Comparison of ENCODE assay signal across 17 cellular contexts in the genomic region with DNA sequence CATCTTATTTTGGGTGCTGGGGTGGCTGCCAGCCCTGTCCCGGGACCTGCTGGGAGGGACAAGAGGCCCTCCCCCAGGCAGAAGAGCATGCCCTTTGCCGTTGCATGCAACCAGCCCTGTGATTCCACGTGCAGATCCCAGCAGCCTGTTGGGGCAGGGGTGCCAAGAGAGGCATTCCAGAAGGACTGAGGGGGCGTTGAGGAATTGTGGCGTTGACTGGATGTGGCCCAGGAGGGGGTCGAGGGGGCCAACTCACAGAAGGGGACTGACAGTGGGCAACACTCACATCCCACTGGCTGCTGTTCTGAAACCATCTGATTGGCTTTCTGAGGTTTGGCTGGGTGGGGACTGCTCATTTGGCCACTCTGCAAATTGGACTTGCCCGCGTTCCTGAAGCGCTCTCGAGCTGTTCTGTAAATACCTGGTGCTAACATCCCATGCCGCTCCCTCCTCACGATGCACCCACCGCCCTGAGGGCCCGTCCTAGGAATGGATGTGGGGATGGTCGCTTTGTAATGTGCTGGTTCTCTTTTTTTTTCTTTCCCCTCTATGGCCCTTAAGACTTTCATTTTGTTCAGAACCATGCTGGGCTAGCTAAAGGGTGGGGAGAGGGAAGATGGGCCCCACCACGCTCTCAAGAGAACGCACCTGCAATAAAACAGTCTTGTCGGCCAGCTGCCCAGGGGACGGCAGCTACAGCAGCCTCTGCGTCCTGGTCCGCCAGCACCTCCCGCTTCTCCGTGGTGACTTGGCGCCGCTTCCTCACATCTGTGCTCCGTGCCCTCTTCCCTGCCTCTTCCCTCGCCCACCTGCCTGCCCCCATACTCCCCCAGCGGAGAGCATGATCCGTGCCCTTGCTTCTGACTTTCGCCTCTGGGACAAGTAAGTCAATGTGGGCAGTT. TPM values are rescaled to one million over a fixed set of nuclear protein-coding genes. Genes with fewer than 3 reads are reported as not detected.
DNase-seq lines count a peak whose midpoint lies in the region; TF ChIP-seq lines count a peak whose summit lies in the region.
"Had no signal": no experiment of that assay in that cellular context is flagged by ENCODE, and none has a peak within 500 bp of the region (broad histone marks: within the 10 kb centered on the region; RNA-seq: fewer than 3 reads in every experiment).

No MANE protein-coding gene starts in this region.

- no peak for DNase-seq in activated CD4-positive, alpha-beta T cell treated with anti-CD3 and anti-CD28 coated beads, Interleukin-2, amount 10 ng/mL, durations not matched to agents 7 days and 5 days
- DNase-seq in activated CD4-positive, alpha-beta T cell treated with anti-CD3 and anti-CD28 coated beads, Interleukin-2, amount 50 U/mL, for 4 hours, result no peak
- DNase-seq in endodermal cell (peak; percentile 38), ovary (peak in 3 of 5 donors; percentile 20 to 39 (median 24)), A172 (ENCODE audit: low spot score) (no peak), SIG-M5 treated with dmso at 0.1 percent for 504 hours (lab: John Stamatoyannopoulos, UW; ENCODE audit: unreplicated experiment) (no peak), AML-193 (lab: John Stamatoyannopoulos, UW) (no peak)
- DNase-seq: ACHN; DMS153; effector CD8-positive, alpha-beta T cell; GM23248; left colon; NCI-H2171; stimulated activated CD4-positive, alpha-beta T cell treated with anti-CD3 and anti-CD28 coated beads, Interleukin-12 subunit alpha, Interleukin-12 subunit beta, amount 100 ng/mL, for 4 hours had no signal

- no peak overlapping the region for H3K9ac ChIP-seq in endodermal cell (ENCODE audit: extremely low read depth, low read length, poor library complexity, severe bottlenecking)
- H3K9ac ChIP-seq: GM23248 had no signal

- H3K9me3 ChIP-seq in HEK293 (ENCODE audit: control insufficient read depth, insufficient read depth, low read depth, low read length), result no peaks in the 10 kb centered on the region
- no peaks in the 10 kb centered on the region for H3K9me3 ChIP-seq in endodermal cell (ENCODE audit: control insufficient read depth, low read length)
- no peaks in the 10 kb centered on the region for H3K9me3 ChIP-seq in ovary

- POLR2A ChIA-PET in activated CD4-positive, alpha-beta T cell treated with anti-CD3 and anti-CD28 coated beads, Interleukin-2, amount 10 ng/mL, durations not matched to agents 7 days and 5 days (lab: Charles Lee), result no interaction called here
- POLR2A ChIA-PET in HEK293 (lab: Yijun Ruan, JAX), result interaction anchor here (0.7 to 3.2 kb wide), 3 partner anchors 9 to 259 kb away, joined by 3 to 39 read pairs (median 4); a partner anchor contains a TSS

- intact Hi-C loops in ovary (cut with DNase I), result loop anchor here in 2 of 4 donors (10.0 kb wide), 2 partner anchors 55 to 135 kb away; a partner anchor contains a TSS

- TF ChIP-seq CTCF in HEK293 (tag by site-specific recombination; IDR thresholded peaks at IDR 0.05) (no peak), endodermal cell (conservative IDR thresholded peaks at IDR 0.05) (no peak), ovary (IDR thresholded peaks at IDR 0.05) (no peak)

- TF ChIP-seq POLR2A in ovary (IDR thresholded peaks at IDR 0.05), result no peak

- peaks cover 37 to 61% of the 10 kb centered on the region in 2 experiments for H3K36me3 ChIP-seq in HEK293 (ENCODE audit: control insufficient read depth in 2 of 2, insufficient read depth in 1 of 2, low read length in 2 of 2)
- H3K36me3 ChIP-seq in endodermal cell (ENCODE audit: control insufficient read depth, insufficient read depth, low read length), result peaks cover 49% of the 10 kb centered on the region
- H3K36me3 ChIP-seq in ovary, result no peaks in the 10 kb centered on the region

- 93 to 96% methylated on average over 25 to 30 of the region's 30 CpGs for WGBS in endodermal cell (ENCODE audit: insufficient coverage in 1 of 2, insufficient read length in 1 of 2), 2 experiments
- WGBS in ovary, 3 donors, result 69 to 74% (median 73%) methylated on average over 30 of the region's 30 CpGs

- CTCF ChIA-PET in activated CD4-positive, alpha-beta T cell treated with anti-CD3 and anti-CD28 coated beads, Interleukin-2, amount 10 ng/mL, durations not matched to agents 7 days and 5 days (lab: Charles Lee), result interaction anchor here (0.6 to 6.5 kb wide), 2 partner anchors 35 to 52 kb away, joined by 3 to 78 read pairs; a partner anchor contains a TSS
- CTCF ChIA-PET in HEK293 (lab: Yijun Ruan, JAX), result interaction anchor here (0.6 to 14.6 kb wide), 7 partner anchors 9 to 67 kb away, joined by 3 to 327 read pairs (median 3); a partner anchor contains a TSS

- H3K4me3 Mint-ChIP-seq in activated CD4-positive, alpha-beta T cell treated with anti-CD3 and anti-CD28 coated beads, Interleukin-2, amount 10 ng/mL, durations not matched to agents 7 days and 5 days, result no peak overlapping the region
- no peak overlapping the region for H3K4me3 Mint-ChIP-seq in endodermal cell

- no peaks in the 10 kb centered on the region for H3K9me3 Mint-ChIP-seq in activated CD4-positive, alpha-beta T cell treated with anti-CD3 and anti-CD28 coated beads, Interleukin-2, amount 10 ng/mL, durations not matched to agents 7 days and 5 days
- no peaks in the 10 kb centered on the region for H3K9me3 Mint-ChIP-seq in endodermal cell

- peaks cover 54% of the 10 kb centered on the region for H3K36me3 Mint-ChIP-seq in activated CD4-positive, alpha-beta T cell treated with anti-CD3 and anti-CD28 coated beads, Interleukin-2, amount 10 ng/mL, durations not matched to agents 7 days and 5 days (ENCODE audit: low read depth)
- peaks cover 54% of the 10 kb centered on the region for H3K36me3 Mint-ChIP-seq in endodermal cell (ENCODE audit: low read depth)

- H3K27ac ChIP-seq in HEK293 (ENCODE audit: extremely low read depth, low read depth, low read length), result no peak overlapping the region
- peak overlapping the region; percentile 53 for H3K27ac ChIP-seq in endodermal cell (ENCODE audit: low read depth, low read length)
- no peak overlapping the region for H3K27ac ChIP-seq in ovary
- H3K27ac ChIP-seq: GM23248 had no signal

- H3K4me3 ChIP-seq in HEK293 (ENCODE audit: low read depth, low read length) (no peak overlapping the region), endodermal cell (ENCODE audit: low read length) (no peak overlapping the region), ovary (no peak overlapping the region)
- H3K4me3 ChIP-seq: GM23248 had no signal

- H3K27me3 ChIP-seq in endodermal cell (ENCODE audit: control insufficient read depth, insufficient read depth, low read length, poor library complexity, severe bottlenecking) (no peaks in the 10 kb centered on the region), ovary (no peaks in the 10 kb centered on the region)

- H3K4me1 Mint-ChIP-seq in activated CD4-positive, alpha-beta T cell treated with anti-CD3 and anti-CD28 coated beads, Interleukin-2, amount 10 ng/mL, durations not matched to agents 7 days and 5 days, result peaks cover 73% of the 10 kb centered on the region
- peaks cover 2% of the 10 kb centered on the region for H3K4me1 Mint-ChIP-seq in endodermal cell

- no peaks in the 10 kb centered on the region for H3K27me3 Mint-ChIP-seq in activated CD4-positive, alpha-beta T cell treated with anti-CD3 and anti-CD28 coated beads, Interleukin-2, amount 10 ng/mL, durations not matched to agents 7 days and 5 days
- no peaks in the 10 kb centered on the region for H3K27me3 Mint-ChIP-seq in endodermal cell (ENCODE audit: insufficient read depth)

- TF ChIP-seq EP300 in ovary (IDR thresholded peaks at IDR 0.05), result no peak

- H3K4me1 ChIP-seq in HEK293 (ENCODE audit: control insufficient read depth, insufficient read depth, low read length), result no peaks in the 10 kb centered on the region
- H3K4me1 ChIP-seq in endodermal cell (ENCODE audit: control insufficient read depth, insufficient read depth, low read length), result no peaks in the 10 kb centered on the region
- H3K4me1 ChIP-seq in ovary (ENCODE audit: insufficient read depth), result no peaks in the 10 kb centered on the region

- H3K27ac Mint-ChIP-seq in activated CD4-positive, alpha-beta T cell treated with anti-CD3 and anti-CD28 coated beads, Interleukin-2, amount 10 ng/mL, durations not matched to agents 7 days and 5 days, result peak overlapping the region; percentile 33
- H3K27ac Mint-ChIP-seq in endodermal cell, result no peak overlapping the region

RNA-seq across cellular contexts. Expression of a gene that starts 8.6 kb away (rescaled TPM):
- 100 to 1,000 TPM; 700 to 784 TPM for total RNA-seq in activated CD4-positive, alpha-beta T cell treated with anti-CD3 and anti-CD28 coated beads, Interleukin-2, amount 10 ng/mL, durations not matched to agents 7 days and 5 days
- total RNA-seq in endodermal cell, result 100 to 1,000 TPM; 564 to 573 TPM
- 356 TPM for polyA plus RNA-seq in endodermal cell (2013, experiment 1 of 2)
- polyA plus RNA-seq in endodermal cell (2013, experiment 2 of 2), result 335 TPM
- total RNA-seq in ovary, result 100 to 1,000 TPM in 5 of 7 donors, 10 to 100 TPM in 2; 80.5 to 312 (median 225) TPM
- 100 to 1,000 TPM; 191 to 646 TPM for polyA plus RNA-seq in ovary
- 103 and 145 TPM in 2 replicates for total RNA-seq in A172 (2014; rRNA removed; shearing (Covaris generic))

RNA-seq across cellular contexts. Expression of a gene that starts 15.1 kb away (rescaled TPM):
- 10 to 100 TPM; 14.0 to 14.7 TPM for total RNA-seq in activated CD4-positive, alpha-beta T cell treated with anti-CD3 and anti-CD28 coated beads, Interleukin-2, amount 10 ng/mL, durations not matched to agents 7 days and 5 days
- total RNA-seq in endodermal cell, result not detected
- not detected for polyA plus RNA-seq in endodermal cell (2013, experiment 1 of 2)
- not detected for polyA plus RNA-seq in endodermal cell (2013, experiment 2 of 2)
- total RNA-seq in ovary, result 1 to 10 TPM in 3 of 7 donors, under 1 TPM in 4; 0.24 to 1.5 (median 0.71) TPM
- 1 to 10 TPM in 1 of 2 donors, under 1 TPM in 1; 0.55 to 1.8 TPM for polyA plus RNA-seq in ovary
- 1.1 and 1.6 TPM in 2 replicates for total RNA-seq in A172 (2014; rRNA removed; shearing (Covaris generic))
- total RNA-seq: MCF 10A had no signal

RNA-seq across cellular contexts. Expression of a gene that starts 26.2 kb away (rescaled TPM):
- total RNA-seq in activated CD4-positive, alpha-beta T cell treated with anti-CD3 and anti-CD28 coated beads, Interleukin-2, amount 10 ng/mL, durations not matched to agents 7 days and 5 days, result not detected
- not detected for total RNA-seq in endodermal cell
- polyA plus RNA-seq in endodermal cell (2013, experiment 1 of 2), result 3.8 TPM
- 3.6 TPM for polyA plus RNA-seq in endodermal cell (2013, experiment 2 of 2)
- not detected for total RNA-seq in ovary
- not detected for polyA plus RNA-seq in ovary
- not detected in 2 replicates for total RNA-seq in A172 (2014; rRNA removed; shearing (Covaris generic))
- total RNA-seq: glomerular endothelial cell, GM23248, left colon, MCF 10A had no signal
- polyA plus RNA-seq: GM23248 had no signal

RNA-seq across cellular contexts. Expression of a gene that starts 51.2 kb away (rescaled TPM):
- under 1 TPM; 0.31 to 0.42 TPM for total RNA-seq in activated CD4-positive, alpha-beta T cell treated with anti-CD3 and anti-CD28 coated beads, Interleukin-2, amount 10 ng/mL, durations not matched to agents 7 days and 5 days
- under 1 TPM; 0.15 to 0.70 TPM for total RNA-seq in endodermal cell
- 11.3 TPM for polyA plus RNA-seq in endodermal cell (2013, experiment 1 of 2)
- 10.6 TPM for polyA plus RNA-seq in endodermal cell (2013, experiment 2 of 2)
- total RNA-seq in ovary, result 10 to 100 TPM in 6 of 7 donors, 1 to 10 TPM in 1; 7.6 to 56.5 (median 20.8) TPM
- 10 to 100 TPM; 15.2 to 51.3 TPM for polyA plus RNA-seq in ovary
- total RNA-seq in A172 (2014; rRNA removed; shearing (Covaris generic)), result 0.84 and 1.1 TPM in 2 replicates

Comparison
In these comparisons a context has a peak if more than half of its experiments do, and no peak if none do; other contexts are left out.
1. DNase-seq: peak in endodermal cell (single experiment) and ovary (3 of 5); none in activated CD4-positive, alpha-beta T cell treated with anti-CD3 and anti-CD28 coated beads, Interleukin-2, amount 10 ng/mL, durations not matched to agents 7 days and 5 days (single experiment), activated CD4-positive, alpha-beta T cell treated with anti-CD3 and anti-CD28 coated beads, Interleukin-2, amount 50 U/mL, for 4 hours (0 of 2), A172 (single experiment), SIG-M5 treated with dmso at 0.1 percent for 504 hours (single experiment) and AML-193 (0 of 2).